Comparison of ENCODE assay signal across 20 cellular contexts in the genomic region with DNA sequence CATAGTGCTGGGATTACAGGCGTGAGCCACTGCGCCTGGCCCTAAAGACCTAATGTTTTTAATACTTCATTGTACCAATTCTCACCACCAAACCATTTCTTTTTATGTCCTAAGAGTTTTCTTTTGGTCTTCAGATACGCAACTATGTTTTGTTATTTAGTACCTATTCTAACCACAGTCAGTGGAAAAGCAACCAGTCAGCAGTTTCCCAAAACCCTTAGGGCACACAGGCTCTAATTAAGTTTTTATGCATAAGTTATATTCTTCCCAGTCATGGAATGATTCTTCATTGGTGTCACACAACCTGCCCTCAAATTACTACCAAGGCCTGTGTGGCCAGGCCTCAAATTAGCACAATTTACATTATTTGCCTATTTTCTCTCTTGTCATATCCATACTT.
DNase-seq lines count a peak whose midpoint lies in the region; ATAC-seq, FAIRE-seq and TF ChIP-seq lines count a peak whose summit lies in the region.
"Had no signal": no experiment of that assay in that cellular context is flagged by ENCODE, and none has a peak within 500 bp of the region (broad histone marks: within the 10 kb centered on the region; RNA-seq: fewer than 3 reads in every experiment).

No MANE protein-coding gene starts in this region.

- DNase-seq in A549 (ENCODE audit: low read depth in 1 of 2, low spot score in 1 of 2) = no peak
- DNase-seq in IMR-90 = no peak
- DNase-seq in SK-N-MC (ENCODE audit: low read depth, low spot score) = peak; percentile 72
- DNase-seq in renal cortical epithelial cell (ENCODE audit: low read depth) = peak; percentile 2
- DNase-seq in DMS53 (lab: John Stamatoyannopoulos, UW) = no peak
- no peak for DNase-seq in spleen
- DNase-seq in prostate gland (ENCODE audit: low spot score) = no peak
- DNase-seq: 8988T; C1 segment of cervical spinal cord; Caco-2; CD4-positive, alpha-beta memory T cell; DMS79; EL; GDM1; GOT3; HFFc6 had no signal

- dilution Hi-C loops in IMR-90 (cut with HindIII; ENCODE audit: low sequenced_read_pairs, unreplicated experiment) = no loop called here

- no peaks in the 10 kb centered on the region for H3K79me1 ChIP-seq in IMR-90 (ENCODE audit: low read depth in 1 of 2, low read length in 2 of 2)

- intact Hi-C loops in IMR-90 (cut with micrococcal nuclease) (no loop called here), spleen (cut with DNase I; ENCODE audit: low total_unique reads) (no loop called here), prostate gland (cut with DNase I) (no loop called here)

- no peak overlapping the region for H2AK5ac ChIP-seq in IMR-90 (ENCODE audit: low read depth, low read length)

- H3K4me2 ChIP-seq in A549 (no peak overlapping the region), IMR-90 (ENCODE audit: low read depth, low read length) (no peak overlapping the region)

- peaks cover 3% of the 10 kb centered on the region; the same call in 1 of the 2 replicates for H3K9me1 ChIP-seq in IMR-90 (ENCODE audit: insufficient read depth, low read length)

- no peak overlapping the region for H2AFZ ChIP-seq in IMR-90 (replicated peaks; ENCODE audit: low read length, poor library complexity)

- no peaks in the 10 kb centered on the region for H3K27me3 ChIP-seq in IMR-90 (ENCODE audit: control insufficient read depth, insufficient read depth, low read length)
- no peaks in the 10 kb centered on the region for H3K27me3 ChIP-seq in spleen (replicated peaks in 1 of 7)
- no peaks in the 10 kb centered on the region for H3K27me3 ChIP-seq in prostate gland (replicated peaks; ENCODE audit: insufficient read depth)

- no peak for TF ChIP-seq CTCF in A549 (IDR thresholded peaks at IDR 0.05)
- no peak for TF ChIP-seq CTCF in IMR-90 (conservative IDR thresholded peaks at IDR 0.05; ENCODE audit: low read depth, low read length)
- no peak for TF ChIP-seq CTCF in spleen (IDR thresholded peaks at IDR 0.05 in 8 of 11, conservative IDR thresholded peaks at IDR 0.05 in 3 of 11)
- TF ChIP-seq CTCF in prostate gland (IDR thresholded peaks at IDR 0.05) = no peak

- TF ChIP-seq POLR2A in A549 (IDR thresholded peaks at IDR 0.05; ENCODE audit: low read length) (no peak), IMR-90 (IDR thresholded peaks at IDR 0.05; ENCODE audit: low read depth, low read length) (no peak), spleen (IDR thresholded peaks at IDR 0.05) (no peak), prostate gland (IDR thresholded peaks at IDR 0.05) (no peak)

- no peak overlapping the region for H4K8ac ChIP-seq in IMR-90 (ENCODE audit: low read depth in 2 of 2, low read length in 2 of 2)

- no peak overlapping the region for H3K23ac ChIP-seq in IMR-90 (ENCODE audit: low read depth, low read length)

- no peak overlapping the region for H3K56ac ChIP-seq in IMR-90 (ENCODE audit: extremely low read depth, insufficient read depth, low read length)

- TF ChIP-seq RAD21 in A549 (conservative IDR thresholded peaks at IDR 0.05 in 1 of 2, IDR thresholded peaks at IDR 0.05 in 1 of 2) (no peak), IMR-90 (IDR thresholded peaks at IDR 0.05; ENCODE audit: low read length) (no peak)

- no peak overlapping the region for H2BK15ac ChIP-seq in IMR-90 (ENCODE audit: low read depth, low read length)

- no peak overlapping the region for H3K27ac ChIP-seq in A549
- H3K27ac ChIP-seq in IMR-90 (ENCODE audit: insufficient read depth, low read length) = no peak overlapping the region
- no peak overlapping the region; the same call in 1 of the 2 replicates for H3K27ac ChIP-seq in SK-N-MC
- H3K27ac ChIP-seq in spleen = no peak overlapping the region
- H3K27ac ChIP-seq in prostate gland = no peak overlapping the region

- H3K9ac ChIP-seq in IMR-90 (ENCODE audit: low read depth, low read length) (no peak overlapping the region), SK-N-MC (ENCODE audit: insufficient read length) (no peak overlapping the region)

- H3K4me1 ChIP-seq in A549 (no peaks in the 10 kb centered on the region), IMR-90 (ENCODE audit: control insufficient read depth, insufficient read depth, low read length) (peaks cover 3% of the 10 kb centered on the region; the same call in 1 of the 2 replicates), spleen (no peaks in the 10 kb centered on the region), prostate gland (replicated peaks) (no peaks in the 10 kb centered on the region)
- H3K4me1 ChIP-seq: Caco-2, HAP-1 had no signal

- H4K91ac ChIP-seq in IMR-90 (ENCODE audit: insufficient read depth, low read depth, low read length) = no peak overlapping the region

- H4K5ac ChIP-seq in IMR-90 (ENCODE audit: low read depth, low read length) = no peak overlapping the region

- H4K20me1 ChIP-seq in IMR-90 (ENCODE audit: insufficient read depth, low read length) = no peaks in the 10 kb centered on the region

- no peak overlapping the region for H3K14ac ChIP-seq in IMR-90 (replicated peaks; ENCODE audit: low read depth, low read length)

- WGBS in A549 (ENCODE audit: missing lambda C conversion rate) = 84% methylated on average over 3 of the region's 3 CpGs
- no CpG with 5 or more reads among the region's 3 CpGs for WGBS in IMR-90 (ENCODE audit: extremely low coverage in 2 of 2, insufficient read length in 1 of 2), 2 experiments
- WGBS in spleen, 5 donors = 93 to 100% (median 96%) methylated on average over 3 of the region's 3 CpGs
- WGBS in prostate gland = 96% methylated on average over 3 of the region's 3 CpGs

- H2AK9ac ChIP-seq in IMR-90 (replicated peaks; ENCODE audit: low read depth, low read length, poor library complexity) = no peak overlapping the region

- H3K36me3 ChIP-seq in IMR-90 (ENCODE audit: control insufficient read depth, insufficient read depth, low read length) (no peaks in the 10 kb centered on the region), SK-N-MC (ENCODE audit: insufficient read depth, low read length) (no peaks in the 10 kb centered on the region), spleen (no peaks in the 10 kb centered on the region), prostate gland (no peaks in the 10 kb centered on the region)
- H3K36me3 ChIP-seq: HAP-1 had no signal

- H2BK5ac ChIP-seq in IMR-90 (ENCODE audit: low read depth, low read length, poor library complexity, severe bottlenecking) = no peak overlapping the region

- H2BK120ac ChIP-seq in IMR-90 (ENCODE audit: low read depth, low read length) = no peak overlapping the region

- POLR2A ChIA-PET in A549 (lab: Yijun Ruan, JAX) = no interaction called here
- POLR2A ChIA-PET in IMR-90 (lab: Charles Lee; ENCODE audit: unreplicated experiment) = no interaction called here

- in situ Hi-C loops in IMR-90 (cut with MboI; ENCODE audit: low sequenced_read_pairs) = no loop called here

- H3K18ac ChIP-seq in IMR-90 (ENCODE audit: low read depth, low read length) = no peak overlapping the region

- no peak overlapping the region for H3K4ac ChIP-seq in IMR-90 (ENCODE audit: low read depth, low read length)

- no peak for TF ChIP-seq EP300 in A549 (IDR thresholded peaks at IDR 0.05)

- CTCF ChIA-PET in A549 (lab: Yijun Ruan, JAX) (interaction anchor here (0.7 kb wide), 1 partner anchor 496 kb away, joined by 3 read pairs; no protein-coding TSS in a partner anchor), IMR-90 (lab: Yijun Ruan, JAX) (no interaction called here)

- H2BK20ac ChIP-seq in IMR-90 (ENCODE audit: low read depth, low read length) = no peak overlapping the region

- H3K9me3 ChIP-seq in A549 (no peaks in the 10 kb centered on the region), IMR-90 (ENCODE audit: control insufficient read depth, insufficient read depth, low read length) (no peaks in the 10 kb centered on the region), SK-N-MC (ENCODE audit: low read depth, low read length) (no peaks in the 10 kb centered on the region), spleen (no peaks in the 10 kb centered on the region), prostate gland (no peaks in the 10 kb centered on the region)
- H3K9me3 ChIP-seq: Caco-2, HAP-1 had no signal

- BruUV-seq in IMR-90 (replicated peaks; lab: Mats Ljungman, UMichigan) = no TSS peak

- ATAC-seq in A549 = no peak
- ATAC-seq in IMR-90 (ENCODE audit: low read depth) = no peak
- ATAC-seq: GM12878 had no signal

- no peak for FAIRE-seq in A549 (lab: Jason Lieb, UNC)
- FAIRE-seq: GM12878, GM18507, H54 had no signal

- no peak overlapping the region for H3K4me3 ChIP-seq in A549
- H3K4me3 ChIP-seq in IMR-90 (ENCODE audit: insufficient read depth, low read depth, low read length) = no peak overlapping the region
- peak overlapping the region; percentile 25; the same call in 1 of the 2 replicates for H3K4me3 ChIP-seq in SK-N-MC
- H3K4me3 ChIP-seq in spleen = no peak overlapping the region
- no peak overlapping the region for H3K4me3 ChIP-seq in prostate gland
- H3K4me3 ChIP-seq: GM12878, HAP-1 had no signal

TF ChIP-seq in A549, 52 proteins besides CTCF, POLR2A, EP300 and RAD21 (continues in another document):
- TF ChIP-seq MAFK (IDR thresholded peaks at IDR 0.05; ENCODE audit: partially characterized antibody) = peak; percentile 45
- no peak for TF ChIP-seq HOXB13 (CRISPR knock-in tag; IDR thresholded peaks at IDR 0.05; ENCODE audit: low read depth)

TF ChIP-seq in IMR-90, 13 proteins besides CTCF, POLR2A, EP300 and RAD21:
- no peak for TF ChIP-seq RFX5 (IDR thresholded peaks at IDR 0.05; ENCODE audit: low read depth, low read length)
- no peak for TF ChIP-seq SMC3 (IDR thresholded peaks at IDR 0.05; ENCODE audit: low read depth, low read length)
- peak; percentile 78 for TF ChIP-seq MAFK (IDR thresholded peaks at IDR 0.05; ENCODE audit: low read depth, low read length)
- TF ChIP-seq CEBPB (IDR thresholded peaks at IDR 0.05; ENCODE audit: low read depth, low read length) = no peak
- TF ChIP-seq NFE2L2 (IDR thresholded peaks at IDR 0.05; ENCODE audit: low read depth, low read length) = no peak
- no peak for TF ChIP-seq CHD1 (IDR thresholded peaks at IDR 0.05; ENCODE audit: low read depth, low read length)
- no peak for TF ChIP-seq FOS (IDR thresholded peaks at IDR 0.05; ENCODE audit: low read depth, low read length)
- TF ChIP-seq, protein P1, sequence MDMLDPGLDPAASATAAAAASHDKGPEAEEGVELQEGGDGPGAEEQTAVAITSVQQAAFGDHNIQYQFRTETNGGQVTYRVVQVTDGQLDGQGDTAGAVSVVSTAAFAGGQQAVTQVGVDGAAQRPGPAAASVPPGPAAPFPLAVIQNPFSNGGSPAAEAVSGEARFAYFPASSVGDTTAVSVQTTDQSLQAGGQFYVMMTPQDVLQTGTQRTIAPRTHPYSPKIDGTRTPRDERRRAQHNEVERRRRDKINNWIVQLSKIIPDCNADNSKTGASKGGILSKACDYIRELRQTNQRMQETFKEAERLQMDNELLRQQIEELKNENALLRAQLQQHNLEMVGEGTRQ (IDR thresholded peaks at IDR 0.05; ENCODE audit: low read depth, low read length) = no peak
TF ChIP-seq in IMR-90: peak in this region for 1.

Comparison
In these comparisons a context has a peak if more than half of its experiments do, and no peak if none do; other contexts are left out.
1. DNase-seq: peak in SK-N-MC (single experiment) and renal cortical epithelial cell (single experiment); none in A549 (0 of 2), IMR-90 (single experiment), DMS53 (single experiment), spleen (single experiment) and prostate gland (single experiment).